ENCODE assay signal across 8 cellular contexts in the genomic region with DNA sequence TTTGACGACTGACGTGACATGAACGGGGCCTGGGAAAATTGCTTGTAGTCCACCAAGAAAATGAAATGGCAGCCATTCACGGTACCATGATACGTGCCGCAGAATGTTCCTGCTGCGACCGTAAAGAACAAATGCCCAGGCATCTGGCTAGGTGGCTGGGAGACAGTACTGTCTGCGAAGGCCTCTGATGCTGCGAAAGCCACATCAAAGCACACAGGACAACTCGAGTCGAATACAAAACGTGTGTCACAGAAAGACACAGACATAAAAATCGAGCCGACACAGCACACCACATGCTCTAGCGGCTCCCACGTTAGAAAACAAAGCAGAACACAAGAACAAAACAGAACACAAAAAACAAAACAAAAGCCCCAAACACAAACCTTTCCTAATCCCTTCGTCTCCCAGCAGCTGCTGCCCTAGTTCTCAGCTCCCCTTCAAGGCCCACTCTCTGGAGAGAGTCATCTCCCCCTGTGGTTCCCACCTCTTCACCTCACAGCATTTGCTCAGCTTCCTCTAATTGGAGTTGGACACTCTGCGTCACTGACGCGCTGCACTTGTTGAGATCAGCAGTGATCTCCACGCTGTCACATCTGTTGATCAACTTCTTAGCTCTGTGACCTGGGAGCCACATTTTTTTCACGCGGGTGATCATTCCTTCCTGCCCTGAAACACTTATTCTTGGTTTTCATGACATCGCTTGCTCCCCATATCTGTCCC.
DNase-seq lines count a peak whose midpoint lies in the region; ATAC-seq and TF ChIP-seq lines count a peak whose summit lies in the region.

No MANE protein-coding gene starts in this region.

- no peak for TF ChIP-seq EP300 in stomach (IDR thresholded peaks at IDR 0.05)

- intact Hi-C loops in stomach (cut with DNase I; ENCODE audit: low total_unique reads): no loop called here

- H3K4me1 ChIP-seq in stomach: peaks cover 0 to 16% (median 4%) of the 10 kb centered on the region in 4 donors

- H3K27ac ChIP-seq in stomach: no peak overlapping the region
- H3K27ac ChIP-seq in brain microvascular endothelial cell: no peak overlapping the region

- peak; percentile 18 to 35 for DNase-seq in Kasumi-1 (lab: John Stamatoyannopoulos, UW)
- DNase-seq in activated CD8-positive, alpha-beta memory T cell treated with anti-CD3 and anti-CD28 coated beads for 1 hour (ENCODE audit: extremely low read depth in 1 of 2, low read depth in 1 of 2): peak; percentile 32 to 53
- DNase-seq in effector CD4-positive, alpha-beta T cell: peak; percentile 56
- peak; percentile 26 to 50 (median 45) for DNase-seq in stimulated activated CD4-positive, alpha-beta T cell treated with anti-CD3 and anti-CD28 coated beads, TNF-alpha, amount 100 ng/mL, for 4 hours (ENCODE audit: low read depth in 3 of 3)
- no peak for DNase-seq in stomach
- DNase-seq in brain microvascular endothelial cell: no peak

- no peaks in the 10 kb centered on the region for H3K27me3 ChIP-seq in stomach
- no peaks in the 10 kb centered on the region for H3K27me3 ChIP-seq in brain microvascular endothelial cell (replicated peaks)

- WGBS in stomach, 5 donors: 83 to 89% (median 85%) methylated on average over 25 of the region's 25 CpGs

- H3K9me3 ChIP-seq in stomach: no peaks in the 10 kb centered on the region

- no peak overlapping the region for H3K4me3 ChIP-seq in stomach
- no peak overlapping the region for H3K4me3 ChIP-seq in brain microvascular endothelial cell (ENCODE audit: low read depth, low read length)

- H3K36me3 ChIP-seq in stomach (peaks cover 12 to 52% (median 36%) of the 10 kb centered on the region in 4 donors), brain microvascular endothelial cell (replicated peaks) (peaks cover 12% of the 10 kb centered on the region)

- in situ Hi-C loops in brain microvascular endothelial cell (cut with HindIII; ENCODE audit: low pct_ligation_motif_present, low sequenced_read_pairs): no loop called here

- TF ChIP-seq CTCF in stomach (IDR thresholded peaks at IDR 0.05) (no peak), brain microvascular endothelial cell (IDR thresholded peaks at IDR 0.05; ENCODE audit: low read depth, low read length, missing control alignments) (no peak)

- no peak for ATAC-seq in HG03520 (IDR thresholded peaks at IDR 0.05; ENCODE audit: unreplicated experiment)
- no peak for ATAC-seq in HG03469 (IDR thresholded peaks at IDR 0.05; ENCODE audit: unreplicated experiment)

- no peak for TF ChIP-seq POLR2A in stomach (IDR thresholded peaks at IDR 0.05)

Comparison
In these comparisons a context has a peak if more than half of its experiments do, and no peak if none do; other contexts are left out.
1. DNase-seq: peak in Kasumi-1 (2 of 2), activated CD8-positive, alpha-beta memory T cell treated with anti-CD3 and anti-CD28 coated beads for 1 hour (2 of 2), effector CD4-positive, alpha-beta T cell (single experiment) and stimulated activated CD4-positive, alpha-beta T cell treated with anti-CD3 and anti-CD28 coated beads, TNF-alpha, amount 100 ng/mL, for 4 hours (3 of 3); none in stomach (single experiment) and brain microvascular endothelial cell (single experiment).